Comparison of ENCODE assay signal across 8 cellular contexts in genomic region chr17:82031885-82032627, GRCh38. TPM values are rescaled to one million over a fixed set of nuclear protein-coding genes. Genes with fewer than 3 reads are reported as not detected.
A peak's percentile ranks its signal among the peaks of the same experiment; 100 is the strongest.
DNase-seq lines count a peak whose midpoint lies in the region; ATAC-seq and TF ChIP-seq lines count a peak whose summit lies in the region.

No MANE protein-coding gene starts in this region.

- WGBS in HUES64 = 8% methylated on average over 55 of the region's 59 CpGs
- 6 to 12% (median 12%) methylated on average over 26 to 59 of the region's 59 CpGs for WGBS in ovary, 3 donors

- H3K27me3 ChIP-seq in CD8-positive, alpha-beta T cell (ENCODE audit: insufficient read depth, low read length) = no peaks in the 10 kb centered on the region
- H3K27me3 ChIP-seq in HUES64 (ENCODE audit: insufficient read depth, low read length) = no peaks in the 10 kb centered on the region
- H3K27me3 ChIP-seq in WERI-Rb-1 (ENCODE audit: insufficient read depth, low read depth, severe bottlenecking) = no peaks in the 10 kb centered on the region
- no peaks in the 10 kb centered on the region for H3K27me3 ChIP-seq in ovary

- H3K27ac Mint-ChIP-seq in CD8-positive, alpha-beta T cell = no peak overlapping the region

- CTCF ChIA-PET in CD8-positive, alpha-beta T cell (lab: Charles Lee) = interaction anchor here (0.7 to 6.2 kb wide), 4 partner anchors 11 to 122 kb away, joined by 3 to 105 read pairs (median 15); partner anchors contain the start of gene NOTUM

- H3K9me3 Mint-ChIP-seq in CD8-positive, alpha-beta T cell = no peaks in the 10 kb centered on the region

- no peak for TF ChIP-seq EP300 in ovary (IDR thresholded peaks at IDR 0.05)

- TF ChIP-seq POLR2A in erythroblast (IDR thresholded peaks at IDR 0.05; ENCODE audit: low read length) (no peak), ovary (IDR thresholded peaks at IDR 0.05) (no peak)

- H3K36me3 Mint-ChIP-seq in CD8-positive, alpha-beta T cell = peaks cover 7% of the 10 kb centered on the region

- TF ChIP-seq CTCF in CD8-positive, alpha-beta T cell (IDR thresholded peaks at IDR 0.05) = no peak
- TF ChIP-seq CTCF in WERI-Rb-1 (IDR thresholded peaks at IDR 0.05; ENCODE audit: low read depth, low read length) (no peak), retinal pigment epithelial cell (conservative IDR thresholded peaks at IDR 0.05; ENCODE audit: low read depth, low read length) (no peak), ovary (IDR thresholded peaks at IDR 0.05) (peak in 1 of 3 donors; percentile 11)

- DNase-seq in CD8-positive, alpha-beta T cell = peak in 1 of 7 experiments; percentile 50
- DNase-seq in WERI-Rb-1 (peak; percentile 83), erythroblast (lab: John Stamatoyannopoulos, UW) (peak; percentile 60), retinal pigment epithelial cell (ENCODE audit: low read depth) (no peak), ovary (no peak), LoVo (ENCODE audit: low spot score) (no peak)

- intact Hi-C loops in CD8-positive, alpha-beta T cell (cut with DNase I, micrococcal nuclease) = loop anchor here (2.0 to 10.0 kb wide), 2 partner anchors 205 to 263 kb away; no protein-coding TSS in a partner anchor
- intact Hi-C loops in ovary (cut with DNase I) = loop anchor here (2.0 to 5.0 kb wide), 4 partner anchors 120 to 125 kb away; no protein-coding TSS in a partner anchor

- H3K27ac ChIP-seq in CD8-positive, alpha-beta T cell (ENCODE audit: low read depth, low read length) = no peak overlapping the region
- H3K27ac ChIP-seq in HUES64 (ENCODE audit: low read depth, low read length) = no peak overlapping the region
- peak overlapping the region; percentile 34 for H3K27ac ChIP-seq in WERI-Rb-1
- no peak overlapping the region for H3K27ac ChIP-seq in ovary

- no peak overlapping the region for H3K4me3 ChIP-seq in CD8-positive, alpha-beta T cell (ENCODE audit: low read depth, low read length)
- H3K4me3 ChIP-seq in HUES64 (ENCODE audit: low read length) (peak overlapping the region; percentile 77), WERI-Rb-1 (ENCODE audit: low read depth, low read length) (peak overlapping the region; percentile 64), retinal pigment epithelial cell (ENCODE audit: low read length) (peak overlapping the region; percentile 50), ovary (no peak overlapping the region)

- H3K4me3 Mint-ChIP-seq in CD8-positive, alpha-beta T cell = peak overlapping the region; percentile 47

- H3K36me3 ChIP-seq in CD8-positive, alpha-beta T cell (ENCODE audit: insufficient read depth, low read length) = no peaks in the 10 kb centered on the region
- H3K36me3 ChIP-seq in HUES64 (ENCODE audit: insufficient read depth, low read length) (no peaks in the 10 kb centered on the region), WERI-Rb-1 (peaks cover 53% of the 10 kb centered on the region), ovary (no peaks in the 10 kb centered on the region)

- peaks cover 31% of the 10 kb centered on the region for H3K4me1 ChIP-seq in CD8-positive, alpha-beta T cell (ENCODE audit: insufficient read depth, low read length)
- 0 out of 2 replicates have a peak, but pooled peaks cover 5% of the 10 kb centered on the region for H3K4me1 ChIP-seq in HUES64 (ENCODE audit: insufficient read depth, low read length)
- H3K4me1 ChIP-seq in ovary (ENCODE audit: insufficient read depth) = peaks cover 11% of the 10 kb centered on the region

- H3K9ac ChIP-seq in HUES64 (ENCODE audit: low read depth, low read length) = peak overlapping the region; percentile 66

- peak; percentile 27 for ATAC-seq in CD8-positive, alpha-beta T cell
- no peak for ATAC-seq in GM18858 (IDR thresholded peaks at IDR 0.05; ENCODE audit: unreplicated experiment)

- POLR2A ChIA-PET in CD8-positive, alpha-beta T cell (lab: Charles Lee) = no interaction called here

- no peaks in the 10 kb centered on the region for H3K9me3 ChIP-seq in CD8-positive, alpha-beta T cell (ENCODE audit: low read length)
- H3K9me3 ChIP-seq in HUES64 (ENCODE audit: insufficient read depth, low read depth, low read length) = no peaks in the 10 kb centered on the region
- H3K9me3 ChIP-seq in WERI-Rb-1 (ENCODE audit: severe bottlenecking) = no peaks in the 10 kb centered on the region
- no peaks in the 10 kb centered on the region for H3K9me3 ChIP-seq in ovary

- H3K27me3 Mint-ChIP-seq in CD8-positive, alpha-beta T cell (ENCODE audit: low read depth) = no peaks in the 10 kb centered on the region

- peaks cover 21% of the 10 kb centered on the region for H3K4me1 Mint-ChIP-seq in CD8-positive, alpha-beta T cell (ENCODE audit: low read depth)

RNA-seq across cellular contexts. Expression of gene RAC3, which starts 0.6 kb away (rescaled TPM):
- 1 to 10 TPM; 2.1 to 3.5 TPM for total RNA-seq in CD8-positive, alpha-beta T cell
- polyA plus RNA-seq in HUES64 (2013, experiment 1 of 2) = 73.2 TPM
- 74.7 TPM for polyA plus RNA-seq in HUES64 (2013, experiment 2 of 2)
- 1 to 10 TPM; 1.2 to 7.8 (median 3.3) TPM for total RNA-seq in ovary
- 1 to 10 TPM in 1 of 2 donors, under 1 TPM in 1; 0.40 to 5.8 TPM for polyA plus RNA-seq in ovary

RNA-seq across cellular contexts. Expression of gene DCXR, which starts 5.4 kb away (rescaled TPM):
- total RNA-seq in CD8-positive, alpha-beta T cell = 10 to 100 TPM; 71.7 to 77.7 TPM
- polyA plus RNA-seq in HUES64 (2013, experiment 1 of 2) = 53.5 TPM
- polyA plus RNA-seq in HUES64 (2013, experiment 2 of 2) = 64.1 TPM
- 100 to 1,000 TPM in 6 of 7 donors, 10 to 100 TPM in 1; 87.6 to 217 (median 131) TPM for total RNA-seq in ovary
- polyA plus RNA-seq in ovary = 100 to 1,000 TPM in 1 of 2 donors, 10 to 100 TPM in 1; 16.7 to 144 TPM

RNA-seq across cellular contexts. Expression of gene LRRC45, which starts 9.0 kb away (rescaled TPM):
- 1 to 10 TPM; 5.1 to 5.6 TPM for total RNA-seq in CD8-positive, alpha-beta T cell
- polyA plus RNA-seq in HUES64 (2013, experiment 1 of 2) = 15.4 TPM
- polyA plus RNA-seq in HUES64 (2013, experiment 2 of 2) = 13.3 TPM
- 10 to 100 TPM in 1 of 7 donors, 1 to 10 TPM in 6; 3.5 to 16.4 (median 7.1) TPM for total RNA-seq in ovary
- 1 to 10 TPM in 1 of 2 donors, under 1 TPM in 1; 0.67 to 8.0 TPM for polyA plus RNA-seq in ovary

RNA-seq across cellular contexts. Expression of gene CENPX, which starts 9.4 kb away (rescaled TPM):
- 10 to 100 TPM; 11.1 to 14.3 TPM for total RNA-seq in CD8-positive, alpha-beta T cell
- polyA plus RNA-seq in HUES64 (2013, experiment 1 of 2) = 79.8 TPM
- polyA plus RNA-seq in HUES64 (2013, experiment 2 of 2) = 75.0 TPM
- total RNA-seq in ovary = 10 to 100 TPM; 27.5 to 59.7 (median 35.3) TPM
- polyA plus RNA-seq in ovary = 10 to 100 TPM in 1 of 2 donors, 1 to 10 TPM in 1; 3.3 to 68.8 TPM

RNA-seq across cellular contexts. Expression of gene RFNG, which starts 19.6 kb away (rescaled TPM):
- total RNA-seq in CD8-positive, alpha-beta T cell = 10 to 100 TPM; 26.2 to 27.2 TPM
- 21.6 TPM for polyA plus RNA-seq in HUES64 (2013, experiment 1 of 2)
- polyA plus RNA-seq in HUES64 (2013, experiment 2 of 2) = 23.0 TPM
- total RNA-seq in ovary = 10 to 100 TPM; 33.3 to 53.0 (median 44.7) TPM
- polyA plus RNA-seq in ovary = 10 to 100 TPM; 20.9 to 61.3 TPM

Comparison
In these comparisons a context has a peak if more than half of its experiments do, and no peak if none do; other contexts are left out.
1. DNase-seq: peak in WERI-Rb-1 (single experiment) and erythroblast (2 of 2); none in retinal pigment epithelial cell (single experiment), ovary (0 of 5) and LoVo (single experiment).
2. H3K4me3 ChIP-seq: peak in HUES64 (single experiment), WERI-Rb-1 (single experiment) and retinal pigment epithelial cell (single experiment); none in CD8-positive, alpha-beta T cell (single experiment) and ovary (single experiment).